ENCODE assay signal across 29 cellular contexts in the genomic region with DNA sequence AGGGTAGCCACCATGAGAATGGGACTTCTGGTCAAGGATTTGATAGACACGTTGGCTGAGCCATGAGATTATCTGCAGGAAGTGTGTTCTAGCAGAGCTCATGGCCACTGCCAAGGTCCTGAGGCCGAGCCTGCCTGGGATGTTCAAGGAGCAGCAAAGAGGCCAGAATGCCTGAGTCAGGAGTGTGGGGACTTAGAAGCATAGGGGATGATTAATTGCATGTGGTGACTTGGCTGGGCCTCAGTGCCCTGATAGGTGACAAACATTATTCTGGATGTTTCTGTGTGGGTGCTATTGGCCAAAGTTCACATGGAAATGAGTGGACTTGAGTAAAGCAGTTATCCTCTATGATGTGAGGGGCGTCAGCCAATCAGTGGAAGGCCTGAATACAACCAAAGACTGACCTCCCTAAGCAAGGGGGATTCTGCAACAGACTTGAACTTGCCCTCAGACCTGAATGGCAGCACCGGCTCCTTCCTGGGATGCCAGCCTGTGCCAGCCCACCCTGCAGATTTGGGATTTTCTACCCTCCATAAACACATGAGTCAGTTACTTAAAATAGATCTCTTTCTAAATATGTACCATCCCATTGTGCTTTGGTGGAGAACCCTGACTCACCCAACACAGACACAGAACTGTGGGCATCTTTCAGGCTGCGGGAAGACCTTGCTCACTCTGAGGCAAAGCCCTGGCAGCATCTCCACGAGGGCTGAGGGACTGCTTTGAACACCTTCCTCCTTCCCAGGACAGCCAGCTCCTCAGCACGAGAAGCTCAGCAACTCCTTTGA.
A peak's percentile ranks its signal among the peaks of the same experiment; 100 is the strongest.
DNase-seq lines count a peak whose midpoint lies in the region; ATAC-seq and TF ChIP-seq lines count a peak whose summit lies in the region.
"Had no signal": no experiment of that assay in that cellular context is flagged by ENCODE, and none has a peak within 500 bp of the region (broad histone marks: within the 10 kb centered on the region; RNA-seq: fewer than 3 reads in every experiment).

No MANE protein-coding gene starts in this region.

- H3K79me2 ChIP-seq in osteoblast (ENCODE audit: insufficient read depth, low read length): no peaks in the 10 kb centered on the region

- peaks cover 6% of the 10 kb centered on the region for H3K9me3 Mint-ChIP-seq in activated naive CD4-positive, alpha-beta T cell treated with anti-CD3 and anti-CD28 coated beads, Interleukin-2, amount 10 ng/mL, durations not matched to agents 7 days and 5 days
- H3K9me3 Mint-ChIP-seq: T-helper 1 cell treated with Interleukin-12 subunit alpha and Interleukin-12 subunit beta and Interleukin-4 antibody, amounts not matched to agents 30 μg/mL and 1 μg/mL, for 36 hours had no signal

- no peaks in the 10 kb centered on the region for H3K27me3 Mint-ChIP-seq in activated naive CD4-positive, alpha-beta T cell treated with anti-CD3 and anti-CD28 coated beads, Interleukin-2, amount 10 ng/mL, durations not matched to agents 7 days and 5 days

- H3K9me3 ChIP-seq in MG63: no peaks in the 10 kb centered on the region
- H3K9me3 ChIP-seq in esophagus muscularis mucosa: no peaks in the 10 kb centered on the region
- H3K9me3 ChIP-seq in osteoblast (ENCODE audit: low read depth, low read length): no peaks in the 10 kb centered on the region
- H3K9me3 ChIP-seq in neuronal stem cell (replicated peaks in 1 of 2; ENCODE audit: control insufficient read depth in 2 of 2, insufficient read depth in 1 of 2, low read depth in 1 of 2, low read length in 2 of 2): no peaks in the 10 kb centered on the region
- H3K9me3 ChIP-seq: BLaER1, HAP-1, testis, uterus had no signal

- intact Hi-C loops in esophagus muscularis mucosa (cut with DNase I): no loop called here

- TF ChIP-seq POLR2A in esophagus muscularis mucosa (IDR thresholded peaks at IDR 0.05; ENCODE audit: low read depth): no peak

- no peak overlapping the region for H2BK12ac ChIP-seq in neuronal stem cell (ENCODE audit: low read length)

- no peak overlapping the region for H3K27ac ChIP-seq in esophagus muscularis mucosa (replicated peaks in 1 of 4)
- H3K27ac ChIP-seq in osteoblast (ENCODE audit: low read depth, low read length): peak overlapping the region; percentile 11
- H3K27ac ChIP-seq in neuronal stem cell (replicated peaks; ENCODE audit: low read length): no peak overlapping the region
- H3K27ac ChIP-seq: BLaER1, cardiac muscle cell, HL-60, testis, uterus, VCaP had no signal

- H4K8ac ChIP-seq in neuronal stem cell (ENCODE audit: low read depth, low read length): no peak overlapping the region

- CTCF ChIA-PET in activated naive CD4-positive, alpha-beta T cell treated with anti-CD3 and anti-CD28 coated beads, Interleukin-2, amount 10 ng/mL, durations not matched to agents 7 days and 5 days (lab: Charles Lee): interaction anchor here (1.2 kb wide), 1 partner anchor 71 kb away, joined by 3 read pairs; no protein-coding TSS in a partner anchor

- H3K4me2 ChIP-seq in osteoblast (ENCODE audit: insufficient read depth, low read length): no peak overlapping the region
- no peak overlapping the region for H3K4me2 ChIP-seq in neuronal stem cell (ENCODE audit: insufficient read depth, low read length, poor library complexity, severe bottlenecking)
- H3K4me2 ChIP-seq: BLaER1 had no signal

- H3K27me3 ChIP-seq in MG63: no peaks in the 10 kb centered on the region
- no peaks in the 10 kb centered on the region for H3K27me3 ChIP-seq in esophagus muscularis mucosa
- H3K27me3 ChIP-seq in osteoblast (ENCODE audit: insufficient read depth, low read length): no peaks in the 10 kb centered on the region
- no peaks in the 10 kb centered on the region for H3K27me3 ChIP-seq in neuronal stem cell (ENCODE audit: control insufficient read depth in 3 of 3, insufficient read depth in 3 of 3, low read depth in 1 of 3, low read length in 3 of 3)
- H3K27me3 ChIP-seq: BLaER1, cardiac muscle cell, testis, uterus had no signal

- H3K4me1 Mint-ChIP-seq in activated naive CD4-positive, alpha-beta T cell treated with anti-CD3 and anti-CD28 coated beads, Interleukin-2, amount 10 ng/mL, durations not matched to agents 7 days and 5 days: peaks cover 65% of the 10 kb centered on the region
- H3K4me1 Mint-ChIP-seq: naive B cell; stimulated activated effector memory CD8-positive, alpha-beta T cell treated with anti-CD3 and anti-CD28 coated beads, Interleukin-12 subunit alpha, Interleukin-12 subunit beta, amount 100 ng/mL, for 72 hours had no signal

- no peak overlapping the region for H3K23ac ChIP-seq in neuronal stem cell (ENCODE audit: low read depth, low read length, poor library complexity)

- H3K4me1 ChIP-seq in esophagus muscularis mucosa (peaks cover 0 to 9% (median 5%) of the 10 kb centered on the region in 4 donors), osteoblast (ENCODE audit: insufficient read depth, low read length) (peaks cover 12% of the 10 kb centered on the region), neuronal stem cell (ENCODE audit: control insufficient read depth in 2 of 2, insufficient read depth in 1 of 2, low read depth in 1 of 2, low read length in 2 of 2) (no peaks in the 10 kb centered on the region)
- H3K4me1 ChIP-seq: BLaER1, HAP-1, uterus had no signal

- no peaks in the 10 kb centered on the region for H4K20me1 ChIP-seq in osteoblast (ENCODE audit: insufficient read depth, low read length)
- H4K20me1 ChIP-seq: BLaER1 had no signal

- 62% methylated on average over 7 of the region's 7 CpGs for WGBS in esophagus muscularis mucosa
- no CpG with 5 or more reads among the region's 7 CpGs for WGBS in neuronal stem cell (ENCODE audit: extremely low coverage in 2 of 2, insufficient read length in 2 of 2, insufficient replicate concordance in 1 of 2), 2 donors

- ATAC-seq in HG03565 (IDR thresholded peaks at IDR 0.05; ENCODE audit: unreplicated experiment) (no peak), GM18520 (IDR thresholded peaks at IDR 0.05; ENCODE audit: unreplicated experiment) (no peak)
- ATAC-seq: GM12878; left colon; stimulated activated effector memory CD8-positive, alpha-beta T cell treated with anti-CD3 and anti-CD28 coated beads, Interleukin-12 subunit alpha, Interleukin-12 subunit beta, amount 100 ng/mL, for 72 hours had no signal

- H3K18ac ChIP-seq in neuronal stem cell (ENCODE audit: low read length): no peak overlapping the region

- no peak overlapping the region for H4K91ac ChIP-seq in neuronal stem cell (ENCODE audit: low read depth, low read length, poor library complexity)

- no peaks in the 10 kb centered on the region for H3K36me3 ChIP-seq in MG63
- no peaks in the 10 kb centered on the region for H3K36me3 ChIP-seq in esophagus muscularis mucosa
- H3K36me3 ChIP-seq in osteoblast (ENCODE audit: insufficient read depth, low read length): no peaks in the 10 kb centered on the region
- H3K36me3 ChIP-seq in neuronal stem cell (replicated peaks in 1 of 2; ENCODE audit: control insufficient read depth in 2 of 2, insufficient read depth in 2 of 2, low read length in 2 of 2): no peaks in the 10 kb centered on the region
- H3K36me3 ChIP-seq: BLaER1, cardiac muscle cell, HAP-1, uterus had no signal

- H2BK120ac ChIP-seq in neuronal stem cell (ENCODE audit: low read depth, low read length): no peak overlapping the region

- no peak overlapping the region for H2AK5ac ChIP-seq in neuronal stem cell (ENCODE audit: low read depth, low read length)

- peak overlapping the region; percentile 70 for H3K27ac Mint-ChIP-seq in activated naive CD4-positive, alpha-beta T cell treated with anti-CD3 and anti-CD28 coated beads, Interleukin-2, amount 10 ng/mL, durations not matched to agents 7 days and 5 days
- H3K27ac Mint-ChIP-seq: naive B cell; stimulated activated effector memory CD8-positive, alpha-beta T cell treated with anti-CD3 and anti-CD28 coated beads, Interleukin-12 subunit alpha, Interleukin-12 subunit beta, amount 100 ng/mL, for 72 hours; T-helper 1 cell treated with Interleukin-12 subunit alpha and Interleukin-12 subunit beta and Interleukin-4 antibody, amounts not matched to agents 30 μg/mL and 1 μg/mL, for 36 hours had no signal

- no peaks in the 10 kb centered on the region for H3K79me1 ChIP-seq in neuronal stem cell (ENCODE audit: low read depth, low read length)

- H3K4me3 ChIP-seq in MG63: no peak overlapping the region
- no peak overlapping the region for H3K4me3 ChIP-seq in esophagus muscularis mucosa
- H3K4me3 ChIP-seq in osteoblast (ENCODE audit: insufficient read depth, low read length): no peak overlapping the region
- H3K4me3 ChIP-seq in neuronal stem cell (ENCODE audit: low read length in 2 of 2): no peak overlapping the region
- H3K4me3 ChIP-seq: BLaER1, cardiac muscle cell, GM12878, HAP-1, testis, uterus had no signal

- H2BK15ac ChIP-seq in neuronal stem cell (ENCODE audit: low read length): no peak overlapping the region

- no peak overlapping the region for H2BK5ac ChIP-seq in neuronal stem cell (ENCODE audit: low read length)

- TF ChIP-seq CTCF in esophagus muscularis mucosa (IDR thresholded peaks at IDR 0.05): no peak
- no peak for TF ChIP-seq CTCF in osteoblast (IDR thresholded peaks at IDR 0.05; ENCODE audit: extremely low read depth, low read depth, low read length)

- H2AFZ ChIP-seq in osteoblast (ENCODE audit: low read length) (no peak overlapping the region), neuronal stem cell (ENCODE audit: low read length) (no peak overlapping the region)

- no peak for DNase-seq in activated naive CD4-positive, alpha-beta T cell treated with anti-CD3 and anti-CD28 coated beads, Interleukin-2, amount 10 ng/mL, durations not matched to agents 7 days and 5 days
- DNase-seq in activated naive CD4-positive, alpha-beta T cell treated with anti-CD3 and anti-CD28 coated beads, Interleukin-2, amount 50 U/mL, for 16 hours: no peak
- DNase-seq in MG63: peak; percentile 84
- peak; percentile 80 for DNase-seq in esophagus muscularis mucosa (ENCODE audit: extremely low spot score)
- DNase-seq in osteoblast (ENCODE audit: insufficient read length, low spot score, missing footprints): no peak
- DNase-seq in neuronal stem cell (ENCODE audit: low spot score): no peak
- DNase-seq: activated CD4-positive, alpha-beta T cell treated with anti-CD3 and anti-CD28 coated beads for 48 hours; activated CD8-positive, alpha-beta memory T cell treated with anti-CD3 and anti-CD28 coated beads, Interleukin-2, amount 50 U/mL, for 48 hours; activated effector memory CD4-positive, alpha-beta T cell treated with Interleukin-2 at 50 U/mL for 16 hours; Kasumi-1; left colon; naive B cell; NCI-H1105; NCI-H2029; NCI-H526 treated with DMSO at 0.1 percent for 48 hours; retina; RPMI8226; testis; uterus had no signal

- no peak overlapping the region for H3K14ac ChIP-seq in neuronal stem cell (ENCODE audit: low read length)

- H3K9ac ChIP-seq in neuronal stem cell (ENCODE audit: low read depth, low read length, poor library complexity): no peak overlapping the region
- H3K9ac ChIP-seq: BLaER1 had no signal

- H3K4me3 Mint-ChIP-seq in activated naive CD4-positive, alpha-beta T cell treated with anti-CD3 and anti-CD28 coated beads, Interleukin-2, amount 10 ng/mL, durations not matched to agents 7 days and 5 days: no peak overlapping the region
- H3K4me3 Mint-ChIP-seq: stimulated activated effector memory CD8-positive, alpha-beta T cell treated with anti-CD3 and anti-CD28 coated beads, Interleukin-12 subunit alpha, Interleukin-12 subunit beta, amount 100 ng/mL, for 72 hours; T-helper 1 cell treated with Interleukin-12 subunit alpha and Interleukin-12 subunit beta and Interleukin-4 antibody, amounts not matched to agents 30 μg/mL and 1 μg/mL, for 36 hours had no signal

- H3K4ac ChIP-seq in neuronal stem cell (ENCODE audit: low read length): no peak overlapping the region

- TF ChIP-seq EP300 in esophagus muscularis mucosa (IDR thresholded peaks at IDR 0.05): no peak

- peaks cover 9% of the 10 kb centered on the region for H3K36me3 Mint-ChIP-seq in activated naive CD4-positive, alpha-beta T cell treated with anti-CD3 and anti-CD28 coated beads, Interleukin-2, amount 10 ng/mL, durations not matched to agents 7 days and 5 days
- H3K36me3 Mint-ChIP-seq: naive B cell; stimulated activated effector memory CD8-positive, alpha-beta T cell treated with anti-CD3 and anti-CD28 coated beads, Interleukin-12 subunit alpha, Interleukin-12 subunit beta, amount 100 ng/mL, for 72 hours had no signal

Comparison
In these comparisons a context has a peak if more than half of its experiments do, and no peak if none do; other contexts are left out.
1. DNase-seq: peak in MG63 (single experiment) and esophagus muscularis mucosa (single experiment); none in activated naive CD4-positive, alpha-beta T cell treated with anti-CD3 and anti-CD28 coated beads, Interleukin-2, amount 10 ng/mL, durations not matched to agents 7 days and 5 days (single experiment), activated naive CD4-positive, alpha-beta T cell treated with anti-CD3 and anti-CD28 coated beads, Interleukin-2, amount 50 U/mL, for 16 hours (single experiment), osteoblast (single experiment) and neuronal stem cell (single experiment).